In the genomic region with DNA sequence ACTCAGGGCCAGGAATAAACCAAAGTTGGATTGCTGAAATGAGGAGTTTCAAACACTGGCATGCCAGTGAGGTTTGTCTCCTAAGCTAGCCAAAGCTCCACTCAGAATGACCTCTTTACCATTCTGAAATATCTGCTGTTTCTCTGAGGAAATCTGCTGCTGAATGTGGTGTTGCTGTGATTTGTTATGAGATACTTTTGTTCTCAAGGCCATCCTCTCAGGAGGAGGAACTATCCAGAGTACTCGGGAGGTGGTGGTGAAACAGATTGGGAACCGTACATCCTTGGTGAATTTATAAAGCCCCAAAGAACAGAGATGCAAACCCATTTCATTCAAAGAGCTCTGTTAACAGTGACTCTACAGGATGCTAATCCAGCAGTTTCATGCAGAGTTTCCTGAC, we compare ENCODE assay signal across 31 cellular contexts. TPM values are rescaled to one million over a fixed set of nuclear protein-coding genes. Genes with fewer than 3 reads are reported as not detected.
"Had no signal": no experiment of that assay in that cellular context is flagged by ENCODE, and none has a peak within 500 bp of the region (broad histone marks: within the 10 kb centered on the region; RNA-seq: fewer than 3 reads in every experiment).

No MANE protein-coding gene starts in this region.

- H3K36me3 ChIP-seq: cardiac muscle cell had no signal

- H3K27me3 Mint-ChIP-seq: activated B cell treated with CpG ODN at 0.5 μM for 24 hours; activated CD4-positive, alpha-beta T cell treated with anti-CD3 and anti-CD28 coated beads, Interleukin-2, amount 10 ng/mL, durations not matched to agents 24 days and 14 days; activated CD8-positive, alpha-beta memory T cell treated with anti-CD3 and anti-CD28 coated beads, Interleukin-2, amount 10 ng/mL, durations not matched to agents 7 days and 5 days; activated naive CD8-positive, alpha-beta T cell; activated T-cell treated with anti-CD3 and anti-CD28 coated beads, Interleukin-2, amount 50 U/mL, for 24 hours; activated T-helper 17 cell treated with anti-CD3 and anti-CD28 coated beads, Interleukin-2, amount 50 U/mL, for 72 hours had no signal

- ATAC-seq: activated CD8-positive, alpha-beta memory T cell treated with anti-CD3 and anti-CD28 coated beads, Interleukin-2, amount 10 ng/mL, durations not matched to agents 7 days and 5 days; activated T-helper 17 cell treated with anti-CD3 and anti-CD28 coated beads, Interleukin-2, amount 50 U/mL, for 72 hours; Panc1; Right ventricle myocardium inferior had no signal

- H3K27me3 ChIP-seq: brain microvascular endothelial cell, cardiac muscle cell, MG63 had no signal

- H3K27ac Mint-ChIP-seq: activated B cell treated with CpG ODN at 0.5 μM for 24 hours; activated CD4-positive, alpha-beta T cell treated with anti-CD3 and anti-CD28 coated beads, Interleukin-2, amount 10 ng/mL, durations not matched to agents 24 days and 14 days; activated CD8-positive, alpha-beta memory T cell treated with anti-CD3 and anti-CD28 coated beads, Interleukin-2, amount 10 ng/mL, durations not matched to agents 7 days and 5 days; activated naive CD4-positive, alpha-beta T cell treated with anti-CD3 and anti-CD28 coated beads for 36 hours; activated naive CD8-positive, alpha-beta T cell; activated T-cell treated with anti-CD3 and anti-CD28 coated beads, Interleukin-2, amount 50 U/mL, for 24 hours; activated T-helper 17 cell treated with anti-CD3 and anti-CD28 coated beads, Interleukin-2, amount 50 U/mL, for 72 hours; T-helper 2 cell treated with Interferon-gamma antibody and Interleukin-4, amounts not matched to agents 5 μg/mL and 100 μg/mL, for 36 hours had no signal

- H3K4me3 ChIP-seq: cardiac muscle cell, MG63, SK-N-MC had no signal

- H3K9me3 ChIP-seq: MG63 had no signal

- H3K9me3 Mint-ChIP-seq: activated B cell treated with CpG ODN at 0.5 μM for 24 hours; activated naive CD4-positive, alpha-beta T cell treated with anti-CD3 and anti-CD28 coated beads for 36 hours; activated T-cell treated with anti-CD3 and anti-CD28 coated beads, Interleukin-2, amount 50 U/mL, for 24 hours; activated T-helper 17 cell treated with anti-CD3 and anti-CD28 coated beads, Interleukin-2, amount 50 U/mL, for 72 hours; T-helper 2 cell treated with Interferon-gamma antibody and Interleukin-4, amounts not matched to agents 5 μg/mL and 100 μg/mL, for 36 hours had no signal

- H3K4me1 Mint-ChIP-seq: activated B cell treated with CpG ODN at 0.5 μM for 24 hours; activated CD4-positive, alpha-beta T cell treated with anti-CD3 and anti-CD28 coated beads, Interleukin-2, amount 10 ng/mL, durations not matched to agents 24 days and 14 days; activated CD8-positive, alpha-beta memory T cell treated with anti-CD3 and anti-CD28 coated beads, Interleukin-2, amount 10 ng/mL, durations not matched to agents 7 days and 5 days; activated T-helper 17 cell treated with anti-CD3 and anti-CD28 coated beads, Interleukin-2, amount 50 U/mL, for 72 hours had no signal

- H3K4me3 Mint-ChIP-seq: activated B cell treated with CpG ODN at 0.5 μM for 24 hours; activated CD4-positive, alpha-beta T cell treated with anti-CD3 and anti-CD28 coated beads, Interleukin-2, amount 10 ng/mL, durations not matched to agents 24 days and 14 days; activated CD8-positive, alpha-beta memory T cell treated with anti-CD3 and anti-CD28 coated beads, Interleukin-2, amount 10 ng/mL, durations not matched to agents 7 days and 5 days; activated naive CD4-positive, alpha-beta T cell treated with anti-CD3 and anti-CD28 coated beads for 36 hours; activated naive CD8-positive, alpha-beta T cell; activated T-cell treated with anti-CD3 and anti-CD28 coated beads, Interleukin-2, amount 50 U/mL, for 24 hours; activated T-helper 17 cell treated with anti-CD3 and anti-CD28 coated beads, Interleukin-2, amount 50 U/mL, for 72 hours; T-helper 2 cell treated with Interferon-gamma antibody and Interleukin-4, amounts not matched to agents 5 μg/mL and 100 μg/mL, for 36 hours had no signal

- H3K36me3 Mint-ChIP-seq: activated CD8-positive, alpha-beta memory T cell treated with anti-CD3 and anti-CD28 coated beads, Interleukin-2, amount 10 ng/mL, durations not matched to agents 7 days and 5 days had no signal

- DNase-seq: activated B cell treated with CpG ODN at 0.5 μM for 24 hours; activated CD4-positive, alpha-beta T cell treated with anti-CD3 and anti-CD28 coated beads for 1 hour; activated CD4-positive, alpha-beta T cell treated with anti-CD3 and anti-CD28 coated beads, Interleukin-2, amount 10 ng/mL, durations not matched to agents 24 days and 14 days; activated CD4-positive, alpha-beta T cell treated with anti-CD3 and anti-CD28 coated beads, Interleukin-2, amount 50 U/mL, for 48 hours; activated CD8-positive, alpha-beta memory T cell treated with anti-CD3 and anti-CD28 coated beads, Interleukin-2, amount 10 ng/mL, durations not matched to agents 7 days and 5 days; activated gamma-delta T cell; activated naive CD4-positive, alpha-beta T cell treated with anti-CD3 and anti-CD28 coated beads for 36 hours; activated T-cell treated with anti-CD3 and anti-CD28 coated beads, Interleukin-2, amount 50 U/mL, for 24 hours; brain microvascular endothelial cell; MG63; MV-4-11; NCI-H1092 treated with DMSO at 0.1 percent for 48 hours; NCI-H1417 treated with DMSO at 0.1 percent for 48 hours; NCI-H1694; NCI-H2029; NCI-H2107; NCI-H345; NCI-H510A; NCI-H526 treated with DMSO at 0.1 percent for 48 hours; NCI-H82; RPMI8226; SW 1271 had no signal

- H3K27ac ChIP-seq: brain microvascular endothelial cell, cardiac muscle cell, SK-N-MC had no signal

RNA-seq across cellular contexts. Expression of gene BDNF, which starts 50.5 kb away (rescaled TPM):
- total RNA-seq: activated B cell treated with CpG ODN at 0.5 μM for 24 hours; activated CD4-positive, alpha-beta T cell treated with anti-CD3 and anti-CD28 coated beads, Interleukin-2, amount 10 ng/mL, durations not matched to agents 24 days and 14 days; activated CD8-positive, alpha-beta memory T cell treated with anti-CD3 and anti-CD28 coated beads, Interleukin-2, amount 10 ng/mL, durations not matched to agents 7 days and 5 days; activated naive CD4-positive, alpha-beta T cell treated with anti-CD3 and anti-CD28 coated beads for 36 hours; activated T-helper 17 cell treated with anti-CD3 and anti-CD28 coated beads, Interleukin-2, amount 50 U/mL, for 72 hours; OCI-LY7; T-helper 1 cell treated with Interleukin-12 subunit alpha and Interleukin-12 subunit beta and Interleukin-4 antibody, amounts not matched to agents 30 ng/mL and 1 ng/mL, for 36 hours had no signal
